8 cellular contexts compared by ENCODE assay signal in the genomic region with DNA sequence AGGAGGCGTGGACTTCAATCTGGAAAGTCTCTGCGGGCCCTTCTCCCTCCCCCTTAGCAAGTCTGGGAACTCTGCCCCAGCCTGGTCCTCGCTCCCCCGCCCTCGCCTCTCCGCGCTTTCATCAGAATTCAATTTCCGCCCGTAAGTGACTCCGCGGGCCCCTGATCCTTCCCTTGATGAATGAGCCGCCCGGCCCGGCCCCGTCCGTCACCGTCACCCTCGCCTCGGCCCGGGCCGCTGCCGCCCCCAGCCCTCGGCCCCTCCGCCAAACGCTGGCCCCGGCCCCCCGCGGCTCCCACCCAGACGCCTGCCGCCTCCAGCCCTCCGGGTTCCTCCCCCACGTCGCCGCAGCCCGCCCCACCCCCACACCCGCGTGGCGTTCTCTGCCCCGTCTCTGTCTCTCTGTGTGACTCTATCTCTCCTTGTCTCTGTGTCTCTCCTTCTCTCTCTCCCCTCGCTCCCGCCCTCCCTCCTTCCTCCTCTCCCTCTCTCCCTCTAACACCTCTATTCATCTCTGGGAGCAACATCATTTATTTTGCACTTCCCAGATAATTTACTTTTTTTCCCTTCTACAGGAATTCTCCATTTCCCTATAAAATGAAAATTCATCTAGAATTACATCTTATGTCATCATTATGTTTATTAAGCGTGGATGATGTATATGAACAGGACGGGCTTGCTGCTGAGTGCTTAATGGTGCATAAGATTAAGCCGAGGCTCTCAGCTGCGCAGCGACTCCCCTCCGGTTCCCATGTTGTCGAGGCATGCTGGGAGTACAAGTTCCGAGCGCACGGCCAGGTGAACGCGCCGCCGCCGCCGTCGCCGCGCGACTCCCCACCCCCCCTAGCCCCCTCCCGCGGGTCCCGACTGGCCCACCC.
DNase-seq lines count a peak whose midpoint lies in the region; ATAC-seq and TF ChIP-seq lines count a peak whose summit lies in the region.

No MANE protein-coding gene starts in this region.

- H3K36me3 Mint-ChIP-seq in activated CD8-positive, alpha-beta T cell treated with anti-CD3 and anti-CD28 coated beads for 36 hours (ENCODE audit: low read depth) = no peaks in the 10 kb centered on the region

- peak; percentile 59 for ATAC-seq in activated CD8-positive, alpha-beta T cell treated with anti-CD3 and anti-CD28 coated beads for 36 hours
- ATAC-seq in stimulated activated naive CD8-positive, alpha-beta T cell treated with anti-CD3 and anti-CD28 coated beads, Interleukin-15, amount 100 ng/mL, for 72 hours = peak; percentile 57
- ATAC-seq in omental fat pad (ENCODE audit: low FRiP score) = no peak

- H3K27ac ChIP-seq in iPS-18a (ENCODE audit: low read length) = no peak overlapping the region

- H3K4me3 ChIP-seq in iPS-18a (ENCODE audit: low read length) = peak overlapping the region; percentile 55

- peaks cover 63% of the 10 kb centered on the region for H3K27me3 Mint-ChIP-seq in activated CD8-positive, alpha-beta T cell treated with anti-CD3 and anti-CD28 coated beads for 36 hours
- H3K27me3 Mint-ChIP-seq in stimulated activated naive CD8-positive, alpha-beta T cell treated with anti-CD3 and anti-CD28 coated beads, Interleukin-15, amount 100 ng/mL, for 72 hours = peaks cover 75% of the 10 kb centered on the region

- H3K27me3 ChIP-seq in iPS-18a (ENCODE audit: control insufficient read depth, insufficient read depth, low read length) = peaks cover 70% of the 10 kb centered on the region

- no peaks in the 10 kb centered on the region for H3K9me3 ChIP-seq in iPS-18a (ENCODE audit: control insufficient read depth, low read depth, low read length)

- H3K4me1 ChIP-seq in iPS-18a (ENCODE audit: control insufficient read depth, low read depth, low read length) = peaks cover 3% of the 10 kb centered on the region

- CTCF ChIA-PET in activated CD8-positive, alpha-beta T cell treated with anti-CD3 and anti-CD28 coated beads for 36 hours (lab: Charles Lee) = no interaction called here

- intact Hi-C loops in activated CD8-positive, alpha-beta T cell treated with anti-CD3 and anti-CD28 coated beads for 36 hours (cut with micrococcal nuclease) = no loop called here

- POLR2A ChIA-PET in activated CD8-positive, alpha-beta T cell treated with anti-CD3 and anti-CD28 coated beads for 36 hours (lab: Charles Lee) = no interaction called here

- H3K9me3 Mint-ChIP-seq in activated CD8-positive, alpha-beta T cell treated with anti-CD3 and anti-CD28 coated beads for 36 hours = no peaks in the 10 kb centered on the region
- no peaks in the 10 kb centered on the region for H3K9me3 Mint-ChIP-seq in stimulated activated naive CD8-positive, alpha-beta T cell treated with anti-CD3 and anti-CD28 coated beads, Interleukin-15, amount 100 ng/mL, for 72 hours

- peak overlapping the region; percentile 68 for H3K4me3 Mint-ChIP-seq in activated CD8-positive, alpha-beta T cell treated with anti-CD3 and anti-CD28 coated beads for 36 hours
- H3K4me3 Mint-ChIP-seq in stimulated activated naive CD8-positive, alpha-beta T cell treated with anti-CD3 and anti-CD28 coated beads, Interleukin-15, amount 100 ng/mL, for 72 hours = peak overlapping the region; percentile 84 to 92

- TF ChIP-seq CTCF in activated CD8-positive, alpha-beta T cell treated with anti-CD3 and anti-CD28 coated beads for 36 hours (IDR thresholded peaks at IDR 0.05) = no peak
- no peak for TF ChIP-seq CTCF in omental fat pad (IDR thresholded peaks at IDR 0.05)

- DNase-seq in activated naive CD4-positive, alpha-beta T cell treated with Interleukin-2 at 50 U/mL for 16 hours = peak; percentile 36
- no peak for DNase-seq in activated naive CD4-positive, alpha-beta T cell (lab: John Stamatoyannopoulos, UW)
- DNase-seq in activated CD8-positive, alpha-beta T cell treated with anti-CD3 and anti-CD28 coated beads for 36 hours = peak; percentile 70
- DNase-seq in stimulated activated naive CD8-positive, alpha-beta T cell treated with anti-CD3 and anti-CD28 coated beads, Interleukin-15, amount 100 ng/mL, for 72 hours = peak in 1 of 2 donors; percentile 43
- DNase-seq in NCI-H510A (lab: John Stamatoyannopoulos, UW) = no peak
- no peak for DNase-seq in hippocampal formation (lab: John Stamatoyannopoulos, UW)
- DNase-seq in omental fat pad (ENCODE audit: low spot score) = no peak

- no peak overlapping the region for H3K9ac ChIP-seq in iPS-18a (ENCODE audit: low read length)

- no peak overlapping the region for H3K27ac Mint-ChIP-seq in activated CD8-positive, alpha-beta T cell treated with anti-CD3 and anti-CD28 coated beads for 36 hours
- H3K27ac Mint-ChIP-seq in stimulated activated naive CD8-positive, alpha-beta T cell treated with anti-CD3 and anti-CD28 coated beads, Interleukin-15, amount 100 ng/mL, for 72 hours = peak overlapping the region; percentile 92 to 98

- no peaks in the 10 kb centered on the region for H3K36me3 ChIP-seq in iPS-18a (ENCODE audit: control insufficient read depth, low read depth, low read length)

- H3K4me1 Mint-ChIP-seq in activated CD8-positive, alpha-beta T cell treated with anti-CD3 and anti-CD28 coated beads for 36 hours (ENCODE audit: low read depth) = peaks cover 26% of the 10 kb centered on the region
- peaks cover 30% of the 10 kb centered on the region for H3K4me1 Mint-ChIP-seq in stimulated activated naive CD8-positive, alpha-beta T cell treated with anti-CD3 and anti-CD28 coated beads, Interleukin-15, amount 100 ng/mL, for 72 hours

Comparison
In these comparisons a context has a peak if more than half of its experiments do, and no peak if none do; other contexts are left out.
1. DNase-seq: peak in activated naive CD4-positive, alpha-beta T cell treated with Interleukin-2 at 50 U/mL for 16 hours (single experiment) and activated CD8-positive, alpha-beta T cell treated with anti-CD3 and anti-CD28 coated beads for 36 hours (single experiment); none in activated naive CD4-positive, alpha-beta T cell (0 of 4), NCI-H510A (single experiment), hippocampal formation (0 of 2) and omental fat pad (single experiment).